10 cellular contexts compared by ENCODE assay signal in genomic region chr2:132438650-132439030, GRCh38. TPM values are rescaled to one million over a fixed set of nuclear protein-coding genes. Genes with fewer than 3 reads are reported as not detected.
DNase-seq lines count a peak whose midpoint lies in the region; ATAC-seq, FAIRE-seq and TF ChIP-seq lines count a peak whose summit lies in the region.
"Had no signal": no experiment of that assay in that cellular context is flagged by ENCODE, and none has a peak within 500 bp of the region (broad histone marks: within the 10 kb centered on the region; RNA-seq: fewer than 3 reads in every experiment).

No MANE protein-coding gene starts in this region.

- H3K27me3 Mint-ChIP-seq in Caco-2 (ENCODE audit: insufficient read depth, unreplicated experiment), result no peaks in the 10 kb centered on the region

- intact Hi-C loops in Caco-2 (cut with micrococcal nuclease; ENCODE audit: unreplicated experiment) (no loop called here), GM12878 (cut with micrococcal nuclease; ENCODE audit: unreplicated experiment) (no loop called here), lower leg skin (cut with DNase I; ENCODE audit: low total_unique reads) (no loop called here)

- H3K27ac ChIP-seq in Karpas-422 (ENCODE audit: low read length) (no peak overlapping the region), GM12878 (ENCODE audit: control insufficient read depth, insufficient read depth) (no peak overlapping the region), mesenchymal stem cell (ENCODE audit: low read length, poor library complexity, severe bottlenecking) (peak overlapping the region; percentile 63)

- H2BK120ac ChIP-seq in mesenchymal stem cell (ENCODE audit: low read depth, low read length), result no peak overlapping the region

- peaks cover 11% of the 10 kb centered on the region for H3K9me3 Mint-ChIP-seq in Caco-2 (ENCODE audit: unreplicated experiment)

- H4K8ac ChIP-seq in mesenchymal stem cell (ENCODE audit: low read length), result peak overlapping the region; percentile 66

- 38% methylated on average over 4 of the region's 4 CpGs for WGBS in GM12878 (ENCODE audit: insufficient coverage, insufficient replicate concordance, low lambda C conversion rate, missing lambda C conversion rate)
- 0% methylated on average over 2 of the region's 4 CpGs for WGBS in mesenchymal stem cell
- 40 to 45% methylated on average over 4 of the region's 4 CpGs for WGBS in lower leg skin, 2 donors

- peak; percentile 76 for ATAC-seq in GM12878
- ATAC-seq in HG03045 (IDR thresholded peaks at IDR 0.05; ENCODE audit: unreplicated experiment), result no peak

- TF ChIP-seq RAD21 in GM12878 (IDR thresholded peaks at IDR 0.05; ENCODE audit: insufficient read depth, low read depth, low read length), result no peak

- peak overlapping the region in 1 of 2 experiments; percentile 28 for H3K18ac ChIP-seq in mesenchymal stem cell (ENCODE audit: low read depth in 1 of 2, low read length in 2 of 2)

- H3K4me1 Mint-ChIP-seq in Caco-2 (ENCODE audit: low read depth, unreplicated experiment), result peaks cover 55% of the 10 kb centered on the region

- POLR2A ChIA-PET in Caco-2 (lab: Charles Lee), result interaction anchor here (1.5 kb wide), 1 partner anchor 14 kb away, joined by 4 read pairs; no protein-coding TSS in a partner anchor
- POLR2A ChIA-PET in GM12878 (lab: Charles Lee), result no interaction called here

- in situ Hi-C loops in GM12878 (cut with MboI), result no loop called here
- in situ Hi-C loops in G401 (cut with HindIII; ENCODE audit: low sequenced_read_pairs), result no loop called here

- RAD21 ChIA-PET in GM12878 (lab: Charles Lee; ENCODE audit: unreplicated experiment), result no interaction called here

- peaks cover 42% of the 10 kb centered on the region for H3K36me3 Mint-ChIP-seq in Caco-2 (ENCODE audit: insufficient read depth, unreplicated experiment)

- H3K4me2 ChIP-seq in Karpas-422 (ENCODE audit: low read depth, low read length, poor library complexity, severe bottlenecking) (no peak overlapping the region), GM12878 (ENCODE audit: control insufficient read depth, insufficient read depth) (no peak overlapping the region), mesenchymal stem cell (ENCODE audit: low read length, poor library complexity, severe bottlenecking) (no peak overlapping the region)

- no peak overlapping the region for H3K14ac ChIP-seq in mesenchymal stem cell (ENCODE audit: low read length in 2 of 2)

- H3K9ac ChIP-seq in Karpas-422 (ENCODE audit: low read length) (no peak overlapping the region), GM12878 (ENCODE audit: control insufficient read depth, insufficient read depth, low read length) (no peak overlapping the region), mesenchymal stem cell (ENCODE audit: low read length) (peak overlapping the region; percentile 44)

- CTCF ChIA-PET in Caco-2 (lab: Charles Lee), result no interaction called here
- CTCF ChIA-PET in GM12878 (lab: Yijun Ruan, JAX), result no interaction called here

- H4K20me1 ChIP-seq in Karpas-422 (ENCODE audit: insufficient read depth, low read depth, low read length), result no peaks in the 10 kb centered on the region
- H4K20me1 ChIP-seq in GM12878 (ENCODE audit: control insufficient read depth, insufficient read depth), result no peaks in the 10 kb centered on the region

- no peak for FAIRE-seq in GM12878 (lab: Jason Lieb, UNC)

- H3K27me3 ChIP-seq in Caco-2 (replicated peaks; ENCODE audit: control insufficient read depth, insufficient read depth, low read length), result no peaks in the 10 kb centered on the region
- no peaks in the 10 kb centered on the region for H3K27me3 ChIP-seq in Karpas-422 (ENCODE audit: low read length)
- H3K27me3 ChIP-seq in GM12878 (replicated peaks in 1 of 2; ENCODE audit: control insufficient read depth in 2 of 2, insufficient read depth in 2 of 2, low read length in 1 of 2), result no peaks in the 10 kb centered on the region
- H3K27me3 ChIP-seq in mesenchymal stem cell (ENCODE audit: control insufficient read depth in 1 of 2, insufficient read depth in 1 of 2, low read length in 2 of 2), result no peaks in the 10 kb centered on the region

- H3K9me2 ChIP-seq in Karpas-422 (replicated peaks; ENCODE audit: insufficient read depth, low read length), result no peaks in the 10 kb centered on the region

- H2AFZ ChIP-seq in Karpas-422 (ENCODE audit: low read length) (peak overlapping the region; percentile 24; the same call in 1 of the 2 replicates), GM12878 (ENCODE audit: control insufficient read depth, low read depth, low read length) (no peak overlapping the region), mesenchymal stem cell (ENCODE audit: low read depth, low read length) (no peak overlapping the region)

- no peak for TF ChIP-seq EP300 in GM12878 (IDR thresholded peaks at IDR 0.05; ENCODE audit: borderline replicate concordance in 1 of 2, control insufficient read depth in 1 of 2, low read depth in 2 of 2, low read length in 2 of 2)

- peaks cover 18% of the 10 kb centered on the region for H3K79me1 ChIP-seq in mesenchymal stem cell (replicated peaks; ENCODE audit: low read length, poor library complexity, severe bottlenecking)

- peak overlapping the region; percentile 60 for H3K27ac Mint-ChIP-seq in Caco-2 (ENCODE audit: unreplicated experiment)

- no peak overlapping the region for H2AK5ac ChIP-seq in mesenchymal stem cell (ENCODE audit: low read length, severe bottlenecking)

- no peak overlapping the region for H2BK15ac ChIP-seq in mesenchymal stem cell (ENCODE audit: low read depth, poor library complexity, severe bottlenecking)

- no peak overlapping the region for H3K4me3 ChIP-seq in Caco-2 (ENCODE audit: low read depth, low read length)
- H3K4me3 ChIP-seq in Karpas-422 (ENCODE audit: low read length), result no peak overlapping the region
- H3K4me3 ChIP-seq in GM12878, result no peak overlapping the region
- peak overlapping the region in 1 of 2 experiments; percentile 15 for H3K4me3 ChIP-seq in mesenchymal stem cell (ENCODE audit: insufficient read depth in 1 of 2, low read depth in 1 of 2, low read length in 2 of 2)
- no peak overlapping the region for H3K4me3 ChIP-seq in lower leg skin (ENCODE audit: low read depth, poor library complexity, severe bottlenecking)

- SMC1A ChIA-PET in GM12878 (lab: Charles Lee; ENCODE audit: uncharacterized antibody, unreplicated experiment), result no interaction called here

- no peak for TF ChIP-seq POLR2A in GM12878 (IDR thresholded peaks at IDR 0.05; ENCODE audit: low read depth, low read length)
- no peak for TF ChIP-seq POLR2A in lower leg skin (IDR thresholded peaks at IDR 0.05)

- H3K23ac ChIP-seq in mesenchymal stem cell (ENCODE audit: low read length in 2 of 2), result no peak overlapping the region

- no peak overlapping the region for H2BK12ac ChIP-seq in mesenchymal stem cell (ENCODE audit: low read length in 2 of 2)

- no peak overlapping the region for H3K4me3 Mint-ChIP-seq in Caco-2 (ENCODE audit: unreplicated experiment)

- no peaks in the 10 kb centered on the region for H3K36me3 ChIP-seq in Caco-2 (ENCODE audit: control insufficient read depth, insufficient read depth, low read length)
- no peaks in the 10 kb centered on the region for H3K36me3 ChIP-seq in Karpas-422 (ENCODE audit: insufficient read depth, low read length)
- H3K36me3 ChIP-seq in GM12878 (ENCODE audit: control insufficient read depth in 2 of 2, insufficient read depth in 2 of 2, low read length in 1 of 2), result no peaks in the 10 kb centered on the region
- no peaks in the 10 kb centered on the region for H3K36me3 ChIP-seq in mesenchymal stem cell (ENCODE audit: control insufficient read depth in 1 of 2, insufficient read depth in 2 of 2, low read depth in 1 of 2, low read length in 2 of 2)

- peaks cover 50% of the 10 kb centered on the region for H3K4me1 ChIP-seq in Caco-2
- peaks cover 8% of the 10 kb centered on the region for H3K4me1 ChIP-seq in Karpas-422 (ENCODE audit: low read length)
- H3K4me1 ChIP-seq in GM12878 (ENCODE audit: control insufficient read depth, insufficient read depth, low read length), result no peaks in the 10 kb centered on the region
- H3K4me1 ChIP-seq in mesenchymal stem cell (ENCODE audit: control insufficient read depth, insufficient read depth, low read depth, low read length), result peaks cover 12% of the 10 kb centered on the region

- H3K9me3 ChIP-seq in Caco-2 (no peaks in the 10 kb centered on the region), Karpas-422 (ENCODE audit: low read length) (no peaks in the 10 kb centered on the region), GM12878 (replicated peaks; ENCODE audit: control insufficient read depth, insufficient read depth, low read length) (no peaks in the 10 kb centered on the region), mesenchymal stem cell (ENCODE audit: control insufficient read depth, low read length) (peaks cover 4% of the 10 kb centered on the region)

- H3K79me2 ChIP-seq in Karpas-422 (ENCODE audit: low read length) (no peaks in the 10 kb centered on the region), GM12878 (ENCODE audit: control insufficient read depth, insufficient read depth, low read length) (no peaks in the 10 kb centered on the region)

- BruUV-seq in Caco-2 (replicated peaks; lab: Mats Ljungman, UMichigan) (no TSS peak), GM12878 (replicated peaks; lab: Mats Ljungman, UMichigan) (no TSS peak)

- H3K4ac ChIP-seq in mesenchymal stem cell (ENCODE audit: low read depth in 1 of 2, low read length in 2 of 2), result peak overlapping the region in 1 of 2 experiments; percentile 20

- H2BK5ac ChIP-seq in mesenchymal stem cell (ENCODE audit: low read depth, low read length, poor library complexity, severe bottlenecking), result no peak overlapping the region

- TF ChIP-seq CTCF in Caco-2 (IDR thresholded peaks at IDR 0.05; ENCODE audit: insufficient read depth in 1 of 2, low read depth in 1 of 2, low read length in 1 of 2, severe bottlenecking in 1 of 2, unreplicated experiment in 1 of 2) (no peak), GM12878 (IDR thresholded peaks at IDR 0.05 in 2 of 3, conservative IDR thresholded peaks at IDR 0.05 in 1 of 3; ENCODE audit: control insufficient read depth in 2 of 3, extremely low read depth in 1 of 3, insufficient read depth in 1 of 3, low read depth in 3 of 3, low read length in 3 of 3) (no peak), lower leg skin (IDR thresholded peaks at IDR 0.05) (no peak)

- no peak overlapping the region for H4K91ac ChIP-seq in mesenchymal stem cell (ENCODE audit: low read length)

- DNase-seq in Caco-2, result no peak
- DNase-seq in Karpas-422, result no peak
- no peak for DNase-seq in GM12878 (ENCODE audit: low read depth, low spot score)
- peak; percentile 99 for DNase-seq in mesenchymal stem cell
- DNase-seq in lower leg skin (ENCODE audit: low spot score in 2 of 2), result no peak
- DNase-seq in NCI-H2171 treated with DMSO at 0.1 percent for 48 hours (lab: John Stamatoyannopoulos, UW), result no peak
- no peak for DNase-seq in G401 (ENCODE audit: low spot score)
- DNase-seq: activated gamma-delta T cell, T-helper 2 cell had no signal

RNA-seq across cellular contexts. Expression of gene GPR39, which starts 22.0 kb away (rescaled TPM):
- 26.8 and 28.7 TPM in 2 replicates for total RNA-seq in Caco-2 (2022)
- total RNA-seq in Karpas-422 (2014; rRNA removed; shearing (Covaris generic); ENCODE audit: low replicate concordance), result 0.34 TPM in 1 of 2 replicates, not detected in the other
- not detected in 2 replicates for total RNA-seq in GM12878 (2013; cell fraction: nucleolus; rRNA removed)
- total RNA-seq in GM12878 (2014; rRNA removed), result not detected in 2 replicates
- total RNA-seq in GM12878 (2014; rRNA removed; fragmentation: Illumina TruSeq; extraction: Trizol), result not detected in 2 replicates
- 0.08 and 0.23 TPM in 2 replicates for total RNA-seq in GM12878 (2021)
- polyA plus RNA-seq in GM12878 (2011; ENCODE audit: low read depth), result not detected
- polyA plus RNA-seq in GM12878 (2011; rRNA removed), result 0.05 TPM in 1 of 2 replicates, not detected in the other
- polyA plus RNA-seq in GM12878 (2011; cell fraction: cytosol; rRNA removed), result 0.05 TPM in 1 of 2 replicates, not detected in the other
- polyA plus RNA-seq in GM12878 (2011; cell fraction: nucleus; rRNA removed), result 0.04 TPM in 1 of 2 replicates, not detected in the other
- polyA plus RNA-seq in GM12878 (2012), result not detected in 2 replicates
- not detected in 2 replicates for polyA plus RNA-seq in GM12878 (2014; fragmentation: Illumina TruSeq; extraction: Trizol)
- not detected for polyA plus RNA-seq in GM12878 (2014; fragmentation: Nextera tagmentation; extraction: Ambion mirVana)
- polyA plus RNA-seq in GM12878 (2014; rRNA removed), result not detected in 2 replicates
- not detected for polyA plus RNA-seq in GM12878 (2016; fragmentation: Nextera tagmentation; extraction: Ambion mirVana)
- polyA minus RNA-seq in GM12878 (2011; rRNA and poly(A)+ RNA removed), result 0.29 TPM in 1 of 2 replicates, not detected in the other
- not detected in 2 replicates for polyA minus RNA-seq in GM12878 (2011; cell fraction: cytosol; rRNA and poly(A)+ RNA removed)
- polyA minus RNA-seq in GM12878 (2011; cell fraction: nucleus; rRNA and poly(A)+ RNA removed), result not detected in 2 replicates
- polyA plus RNA-seq in mesenchymal stem cell (2013, experiment 1 of 2), result 3.8 TPM
- 4.0 TPM for polyA plus RNA-seq in mesenchymal stem cell (2013, experiment 2 of 2)
- total RNA-seq in lower leg skin, result 1 to 10 TPM in 3 of 4 donors, under 1 TPM in 1; 0.30 to 2.8 (median 2.0) TPM
- total RNA-seq in G401 (2014; rRNA removed; shearing (Covaris generic)), result 0.44 TPM in 1 of 2 replicates, not detected in the other
